ENCODE assay signal across 29 cellular contexts in the genomic region with DNA sequence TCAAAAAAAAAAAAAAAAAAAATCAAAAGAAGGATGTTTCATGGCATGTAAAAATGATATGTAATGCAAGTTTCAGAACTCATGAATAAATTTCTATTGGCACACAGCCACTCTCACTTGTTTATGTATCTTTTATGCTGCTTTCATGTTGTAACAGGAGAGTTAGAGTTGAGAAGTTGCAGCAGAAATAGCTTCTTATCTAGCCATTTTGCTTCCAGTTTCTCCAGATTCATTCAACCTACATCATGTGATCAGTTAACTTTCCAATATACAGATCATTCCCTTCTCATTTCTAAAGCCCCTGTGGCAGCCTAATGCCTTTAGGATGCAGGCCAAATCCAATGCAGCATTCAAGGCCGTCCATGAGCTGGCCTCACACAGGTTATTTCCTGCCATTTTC. TPM values are rescaled to one million over a fixed set of nuclear protein-coding genes. Genes with fewer than 3 reads are reported as not detected.
DNase-seq lines count a peak whose midpoint lies in the region; ATAC-seq, FAIRE-seq and TF ChIP-seq lines count a peak whose summit lies in the region.
"Had no signal": no experiment of that assay in that cellular context is flagged by ENCODE, and none has a peak within 500 bp of the region (broad histone marks: within the 10 kb centered on the region; RNA-seq: fewer than 3 reads in every experiment).

No MANE protein-coding gene starts in this region.

- ATAC-seq in HG03439 (IDR thresholded peaks at IDR 0.05; ENCODE audit: unreplicated experiment) (no peak), left lung (no peak), HG03571 (IDR thresholded peaks at IDR 0.05; ENCODE audit: unreplicated experiment) (no peak)
- ATAC-seq: left colon had no signal

- no peaks in the 10 kb centered on the region for H3K27me3 Mint-ChIP-seq in activated CD4-positive, alpha-beta T cell treated with anti-CD3 and anti-CD28 coated beads, Interleukin-2, amount 10 ng/mL, durations not matched to agents 7 days and 5 days
- H3K27me3 Mint-ChIP-seq in type B pancreatic cell: no peaks in the 10 kb centered on the region
- H3K27me3 Mint-ChIP-seq: activated CD4-positive, alpha-beta memory T cell treated with anti-CD3 and anti-CD28 coated beads for 36 hours; activated naive CD4-positive, alpha-beta T cell treated with anti-CD3 and anti-CD28 coated beads, Interleukin-2, amount 10 ng/mL, durations not matched to agents 7 days and 5 days; CD4-positive, alpha-beta T cell; IgD-negative memory B cell had no signal

- H3K4me3 ChIP-seq in bronchial epithelial cell (ENCODE audit: low read depth, low read length): no peak overlapping the region
- H3K4me3 ChIP-seq in fibroblast of villous mesenchyme (ENCODE audit: low read depth, low read length): no peak overlapping the region
- no peak overlapping the region for H3K4me3 ChIP-seq in left lung
- H3K4me3 ChIP-seq: dorsolateral prefrontal cortex, SJSA1 had no signal

- H3K27ac ChIP-seq in left lung: no peak overlapping the region
- H3K27ac ChIP-seq: dorsolateral prefrontal cortex, SJSA1 had no signal

- DNase-seq in activated CD4-positive, alpha-beta T cell treated with anti-CD3 and anti-CD28 coated beads, Interleukin-2, amount 10 ng/mL, durations not matched to agents 7 days and 5 days: no peak
- DNase-seq in activated CD4-positive, alpha-beta T cell treated with anti-CD3 and anti-CD28 coated beads, Interleukin-2, amount 50 U/mL, for 48 hours: no peak
- peak; percentile 6 for DNase-seq in bronchial epithelial cell (ENCODE audit: low read depth)
- DNase-seq in fibroblast of villous mesenchyme (ENCODE audit: low read depth): peak; percentile 14
- DNase-seq in type B pancreatic cell (ENCODE audit: extremely low spot score, unreplicated experiment): no peak
- DNase-seq in left lung: no peak
- DNase-seq: 8988T; activated CD4-positive, alpha-beta memory T cell treated with anti-CD3 and anti-CD28 coated beads for 36 hours; activated CD8-positive, alpha-beta memory T cell treated with anti-CD3 and anti-CD28 coated beads, Interleukin-2, amount 50 U/mL, for 4 hours; activated naive CD4-positive, alpha-beta T cell treated with anti-CD3 and anti-CD28 coated beads, Interleukin-2, amount 10 ng/mL, durations not matched to agents 7 days and 5 days; CD4-positive, alpha-beta T cell; central memory CD4-positive, alpha-beta T cell; dorsolateral prefrontal cortex; head of caudate nucleus; left colon; mesenchymal stem cell; NCI-H1105; NCI-H2029 treated with DMSO at 0.1 percent for 48 hours; NCI-H226; NCI-H69; nucleus accumbens; stimulated activated CD4-positive, alpha-beta T cell treated with anti-CD3 and anti-CD28 coated beads, Interleukin-15, amount 100 ng/mL, for 24 hours; stimulated activated naive CD4-positive, alpha-beta T cell treated with Interleukin-2 at 50 U/mL for 16 hours; T-helper 1 cell had no signal

- peaks cover 5% of the 10 kb centered on the region for H3K4me1 Mint-ChIP-seq in activated CD4-positive, alpha-beta T cell treated with anti-CD3 and anti-CD28 coated beads, Interleukin-2, amount 10 ng/mL, durations not matched to agents 7 days and 5 days
- H3K4me1 Mint-ChIP-seq in type B pancreatic cell (ENCODE audit: unreplicated experiment): no peaks in the 10 kb centered on the region

- no peaks in the 10 kb centered on the region for H3K9me3 ChIP-seq in left lung
- H3K9me3 ChIP-seq: SJSA1 had no signal

- H3K9me3 Mint-ChIP-seq in activated CD4-positive, alpha-beta T cell treated with anti-CD3 and anti-CD28 coated beads, Interleukin-2, amount 10 ng/mL, durations not matched to agents 7 days and 5 days: no peaks in the 10 kb centered on the region
- H3K9me3 Mint-ChIP-seq in type B pancreatic cell: no peaks in the 10 kb centered on the region
- H3K9me3 Mint-ChIP-seq: activated CD4-positive, alpha-beta memory T cell treated with anti-CD3 and anti-CD28 coated beads for 36 hours; activated naive CD4-positive, alpha-beta T cell treated with anti-CD3 and anti-CD28 coated beads, Interleukin-2, amount 10 ng/mL, durations not matched to agents 7 days and 5 days; activated T-helper 1 cell treated with anti-CD3 and anti-CD28 coated beads, Interleukin-12 subunit alpha, Interleukin-12 subunit beta, Interleukin-2, Interleukin-4 antibody, amounts not matched to agents 30 ng/mL and 10 ng/mL and 1 ng/mL, durations not matched to agents 14 hours and 24 hours and 36 hours; CD4-positive, alpha-beta T cell; IgD-negative memory B cell had no signal

- CTCF ChIA-PET in activated CD4-positive, alpha-beta T cell treated with anti-CD3 and anti-CD28 coated beads, Interleukin-2, amount 10 ng/mL, durations not matched to agents 7 days and 5 days (lab: Charles Lee): interaction anchor here (0.7 kb wide), 1 partner anchor 12 kb away, joined by 4 read pairs; no protein-coding TSS in a partner anchor

- peak overlapping the region; percentile 2 for H3K27ac Mint-ChIP-seq in activated CD4-positive, alpha-beta T cell treated with anti-CD3 and anti-CD28 coated beads, Interleukin-2, amount 10 ng/mL, durations not matched to agents 7 days and 5 days
- H3K27ac Mint-ChIP-seq in type B pancreatic cell: peak overlapping the region; percentile 30
- H3K27ac Mint-ChIP-seq: activated CD4-positive, alpha-beta memory T cell treated with anti-CD3 and anti-CD28 coated beads for 36 hours; activated naive CD4-positive, alpha-beta T cell treated with anti-CD3 and anti-CD28 coated beads, Interleukin-2, amount 10 ng/mL, durations not matched to agents 7 days and 5 days; activated T-helper 1 cell treated with anti-CD3 and anti-CD28 coated beads, Interleukin-12 subunit alpha, Interleukin-12 subunit beta, Interleukin-2, Interleukin-4 antibody, amounts not matched to agents 30 ng/mL and 10 ng/mL and 1 ng/mL, durations not matched to agents 14 hours and 24 hours and 36 hours; CD4-positive, alpha-beta T cell; IgD-negative memory B cell had no signal

- no peak for TF ChIP-seq CTCF in bronchial epithelial cell (IDR thresholded peaks at IDR 0.05; ENCODE audit: insufficient read depth, low read length, severe bottlenecking)
- TF ChIP-seq CTCF in fibroblast of villous mesenchyme (IDR thresholded peaks at IDR 0.05; ENCODE audit: insufficient read depth, low read depth, low read length): no peak
- no peak for TF ChIP-seq CTCF in type B pancreatic cell (conservative IDR thresholded peaks at IDR 0.05)
- TF ChIP-seq CTCF in left lung (IDR thresholded peaks at IDR 0.05): no peak

- no peaks in the 10 kb centered on the region for H3K27me3 ChIP-seq in bronchial epithelial cell (ENCODE audit: control insufficient read depth, insufficient read depth, low read length)
- no peaks in the 10 kb centered on the region for H3K27me3 ChIP-seq in left lung
- H3K27me3 ChIP-seq: dorsolateral prefrontal cortex, SJSA1 had no signal

- H3K36me3 ChIP-seq in bronchial epithelial cell (ENCODE audit: control insufficient read depth, insufficient read depth, low read length) (no peaks in the 10 kb centered on the region), left lung (no peaks in the 10 kb centered on the region)
- H3K36me3 ChIP-seq: SJSA1 had no signal

- intact Hi-C loops in left lung (cut with DNase I): no loop called here

- H3K4me1 ChIP-seq in left lung: no peaks in the 10 kb centered on the region

- no peaks in the 10 kb centered on the region for H3K36me3 Mint-ChIP-seq in activated CD4-positive, alpha-beta T cell treated with anti-CD3 and anti-CD28 coated beads, Interleukin-2, amount 10 ng/mL, durations not matched to agents 7 days and 5 days (ENCODE audit: low read depth)
- H3K36me3 Mint-ChIP-seq in type B pancreatic cell: no peaks in the 10 kb centered on the region
- H3K36me3 Mint-ChIP-seq: activated CD4-positive, alpha-beta memory T cell treated with anti-CD3 and anti-CD28 coated beads for 36 hours; activated naive CD4-positive, alpha-beta T cell treated with anti-CD3 and anti-CD28 coated beads, Interleukin-2, amount 10 ng/mL, durations not matched to agents 7 days and 5 days; IgD-negative memory B cell had no signal

- H3K4me3 Mint-ChIP-seq in activated CD4-positive, alpha-beta T cell treated with anti-CD3 and anti-CD28 coated beads, Interleukin-2, amount 10 ng/mL, durations not matched to agents 7 days and 5 days: no peak overlapping the region
- no peak overlapping the region for H3K4me3 Mint-ChIP-seq in type B pancreatic cell
- H3K4me3 Mint-ChIP-seq: activated CD4-positive, alpha-beta memory T cell treated with anti-CD3 and anti-CD28 coated beads for 36 hours; activated naive CD4-positive, alpha-beta T cell treated with anti-CD3 and anti-CD28 coated beads, Interleukin-2, amount 10 ng/mL, durations not matched to agents 7 days and 5 days; activated T-helper 1 cell treated with anti-CD3 and anti-CD28 coated beads, Interleukin-12 subunit alpha, Interleukin-12 subunit beta, Interleukin-2, Interleukin-4 antibody, amounts not matched to agents 30 ng/mL and 10 ng/mL and 1 ng/mL, durations not matched to agents 14 hours and 24 hours and 36 hours; CD4-positive, alpha-beta T cell; IgD-negative memory B cell had no signal

- POLR2A ChIA-PET in activated CD4-positive, alpha-beta T cell treated with anti-CD3 and anti-CD28 coated beads, Interleukin-2, amount 10 ng/mL, durations not matched to agents 7 days and 5 days (lab: Charles Lee): no interaction called here

- no peak for FAIRE-seq in bronchial epithelial cell (lab: Jason Lieb, UNC)

RNA-seq across cellular contexts. Expression of a gene that starts 30.4 kb away (rescaled TPM):
- total RNA-seq in activated CD4-positive, alpha-beta T cell treated with anti-CD3 and anti-CD28 coated beads, Interleukin-2, amount 10 ng/mL, durations not matched to agents 7 days and 5 days: 1 to 10 TPM; 7.7 to 8.1 TPM
- total RNA-seq in bronchial epithelial cell: 8.4 and 9.0 TPM in 2 replicates
- 6.1 and 9.1 TPM in 2 replicates for total RNA-seq in fibroblast of villous mesenchyme
- total RNA-seq in type B pancreatic cell (ENCODE audit: low replicate concordance): 12.6 and 13.3 TPM in 2 replicates
- total RNA-seq in left lung: 1 to 10 TPM; 5.2 to 6.9 TPM

RNA-seq across cellular contexts. Expression of a gene that starts 31.9 kb away (rescaled TPM):
- total RNA-seq in activated CD4-positive, alpha-beta T cell treated with anti-CD3 and anti-CD28 coated beads, Interleukin-2, amount 10 ng/mL, durations not matched to agents 7 days and 5 days: 10 to 100 TPM; 94.8 to 97.4 TPM
- 219 and 414 TPM in 2 replicates for total RNA-seq in bronchial epithelial cell
- 233 and 358 TPM in 2 replicates for total RNA-seq in fibroblast of villous mesenchyme
- total RNA-seq in type B pancreatic cell (ENCODE audit: low replicate concordance): 198 and 209 TPM in 2 replicates
- 100 to 1,000 TPM; 204 to 239 TPM for total RNA-seq in left lung

Comparison
In these comparisons a context has a peak if more than half of its experiments do, and no peak if none do; other contexts are left out.
1. DNase-seq: peak in bronchial epithelial cell (single experiment) and fibroblast of villous mesenchyme (single experiment); none in activated CD4-positive, alpha-beta T cell treated with anti-CD3 and anti-CD28 coated beads, Interleukin-2, amount 10 ng/mL, durations not matched to agents 7 days and 5 days (single experiment), activated CD4-positive, alpha-beta T cell treated with anti-CD3 and anti-CD28 coated beads, Interleukin-2, amount 50 U/mL, for 48 hours (0 of 2), type B pancreatic cell (single experiment) and left lung (0 of 2).